ENCODE assay signal across 18 cellular contexts in the genomic region with DNA sequence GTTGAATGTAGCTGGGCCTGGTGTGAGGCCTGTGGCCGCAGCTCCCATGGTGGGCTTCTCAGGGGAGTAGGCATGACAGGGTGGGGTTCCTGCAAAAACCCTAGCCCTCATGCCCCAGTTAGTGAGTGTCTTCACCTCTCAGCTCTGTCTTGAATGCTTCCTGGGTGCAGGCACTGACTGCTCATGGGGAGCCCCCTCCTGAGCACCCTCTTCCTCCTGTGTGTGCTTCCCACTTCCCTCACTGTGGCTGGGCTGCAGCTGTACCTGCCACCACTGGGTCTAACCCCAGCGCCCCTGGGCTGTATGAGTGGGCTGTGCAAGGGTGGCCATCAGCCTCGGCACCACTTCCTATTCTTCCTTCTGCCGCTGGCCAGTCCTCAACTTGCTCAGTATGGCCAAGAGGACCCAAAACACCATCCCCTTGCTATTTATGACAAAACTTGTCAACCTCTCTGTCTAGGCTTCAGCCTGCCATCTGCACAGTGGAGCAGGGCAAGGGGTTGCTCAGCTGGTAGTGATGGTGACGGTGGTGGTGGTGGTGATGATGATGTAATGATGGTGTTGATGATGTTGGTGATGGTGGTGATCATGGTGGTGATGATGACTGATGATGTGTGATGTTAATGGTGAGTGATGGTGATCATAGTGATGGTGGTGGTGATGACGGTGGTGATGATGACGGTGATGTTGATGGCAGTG.
DNase-seq lines count a peak whose midpoint lies in the region; FAIRE-seq and TF ChIP-seq lines count a peak whose summit lies in the region.
"Had no signal": no experiment of that assay in that cellular context is flagged by ENCODE, and none has a peak within 500 bp of the region (broad histone marks: within the 10 kb centered on the region; RNA-seq: fewer than 3 reads in every experiment).

No MANE protein-coding gene starts in this region.

- H3K27ac ChIP-seq in BLaER1 treated with 17β-estradiol and CSF1 and Interleukin-3, amounts not matched to agents 10 nM and 100 nM, result no peak overlapping the region
- H3K27ac ChIP-seq in endothelial cell of umbilical vein (ENCODE audit: insufficient read depth, low read depth, low read length), result peak overlapping the region; percentile 42
- H3K27ac ChIP-seq: parathyroid adenoma, SJCRH30 had no signal

- H3K4me1 Mint-ChIP-seq in activated CD4-positive, alpha-beta memory T cell treated with anti-CD3 and anti-CD28 coated beads for 36 hours (ENCODE audit: low read depth), result peaks cover 67% of the 10 kb centered on the region

- intact Hi-C loops in activated CD4-positive, alpha-beta memory T cell treated with anti-CD3 and anti-CD28 coated beads for 36 hours (cut with micrococcal nuclease), result loop anchor here (5.0 to 10.0 kb wide), 3 partner anchors 66 to 1019 kb away; partner anchors contain the start of genes BRD3, RXRA, STKLD1 and SURF4
- intact Hi-C loops in endothelial cell of umbilical vein (cut with micrococcal nuclease), result loop anchor here (1.0 kb wide), 1 partner anchor 17 kb away; no protein-coding TSS in a partner anchor

- POLR2A ChIA-PET in activated CD4-positive, alpha-beta memory T cell treated with anti-CD3 and anti-CD28 coated beads for 36 hours (lab: Charles Lee), result no interaction called here
- POLR2A ChIA-PET in endothelial cell of umbilical vein (lab: Charles Lee), result interaction anchor here (0.8 to 1.1 kb wide), 2 partner anchors 11 to 53 kb away, joined by 4 read pairs; no protein-coding TSS in a partner anchor

- peaks cover 94 to 100% (median 99%) of the 10 kb centered on the region in 10 experiments for H3K4me1 ChIP-seq in BLaER1 treated with 17β-estradiol and CSF1 and Interleukin-3, amounts not matched to agents 10 nM and 100 nM
- H3K4me1 ChIP-seq in endothelial cell of umbilical vein (ENCODE audit: control insufficient read depth, extremely low read depth, insufficient read depth, low read length), result peaks cover 58% of the 10 kb centered on the region

- FAIRE-seq in endothelial cell of umbilical vein (lab: Jason Lieb, UNC) (no peak), D721Med (lab: Jason Lieb, UNC) (no peak)
- FAIRE-seq: frontal cortex had no signal

- no peaks in the 10 kb centered on the region for H3K9me1 ChIP-seq in endothelial cell of umbilical vein (replicated peaks; ENCODE audit: control insufficient read depth, extremely low read depth, insufficient read depth, low read length)

- H3K27ac Mint-ChIP-seq in activated CD4-positive, alpha-beta memory T cell treated with anti-CD3 and anti-CD28 coated beads for 36 hours, result peak overlapping the region; percentile 40
- H3K27ac Mint-ChIP-seq: GM23338 had no signal

- peaks cover 34% of the 10 kb centered on the region for H3K79me2 ChIP-seq in endothelial cell of umbilical vein (ENCODE audit: control insufficient read depth, insufficient read depth, low read length)

- H3K27me3 ChIP-seq in BLaER1 treated with 17β-estradiol and CSF1 and Interleukin-3, amounts not matched to agents 10 nM and 100 nM, result peaks cover 0 to 5% (median 0%) of the 10 kb centered on the region in 11 experiments; a peak in 1 of 22 replicates
- no peaks in the 10 kb centered on the region for H3K27me3 ChIP-seq in endothelial cell of umbilical vein (ENCODE audit: control insufficient read depth in 2 of 2, insufficient read depth in 2 of 2, low read length in 2 of 2)
- H3K27me3 ChIP-seq: SJCRH30 had no signal

- H3K4me3 Mint-ChIP-seq in activated CD4-positive, alpha-beta memory T cell treated with anti-CD3 and anti-CD28 coated beads for 36 hours, result peak overlapping the region; percentile 76
- H3K4me3 Mint-ChIP-seq: GM23338 had no signal

- peak; percentile 27 for DNase-seq in activated CD4-positive, alpha-beta memory T cell treated with anti-CD3 and anti-CD28 coated beads for 36 hours
- DNase-seq in endothelial cell of umbilical vein (ENCODE audit: low read depth, low spot score) (no peak), NCI-H510A (lab: John Stamatoyannopoulos, UW) (no peak), D721Med (ENCODE audit: insufficient read length, low spot score) (no peak), medulla oblongata (ENCODE audit: extremely low spot score) (no peak), UCSD-AML1 (lab: John Stamatoyannopoulos, UW; ENCODE audit: unreplicated experiment) (no peak)
- DNase-seq: activated CD4-positive, alpha-beta T cell treated with anti-CD3 and anti-CD28 coated beads for 4 hours; aorta; Calu3; left ventricle myocardium superior; NCI-H1930; SJCRH30; stimulated activated CD4-positive, alpha-beta T cell treated with anti-CD3 and anti-CD28 coated beads, Interleukin-1b, Interleukin-23, amount 100 ng/mL, for 48 hours had no signal

- peaks cover under 1 to 7% (median 4%) of the 10 kb centered on the region in 11 experiments; a peak in 19 of 22 replicates for H3K9me3 ChIP-seq in BLaER1 treated with 17β-estradiol and CSF1 and Interleukin-3, amounts not matched to agents 10 nM and 100 nM (replicated peaks in 1 of 11)
- no peaks in the 10 kb centered on the region for H3K9me3 ChIP-seq in endothelial cell of umbilical vein (replicated peaks; ENCODE audit: control insufficient read depth, insufficient read depth, low read length)
- H3K9me3 ChIP-seq: SJCRH30 had no signal

- H3K4me3 ChIP-seq in BLaER1 treated with 17β-estradiol and CSF1 and Interleukin-3, amounts not matched to agents 10 nM and 100 nM, result no peak overlapping the region
- peak overlapping the region; percentile 82 for H3K4me3 ChIP-seq in GM12875 (ENCODE audit: low read depth, low read length)
- no peak overlapping the region for H3K4me3 ChIP-seq in endothelial cell of umbilical vein (replicated peaks in 1 of 3; ENCODE audit: insufficient read depth in 1 of 3, low read depth in 1 of 3, low read length in 3 of 3)
- H3K4me3 ChIP-seq: GM23338, SJCRH30 had no signal

- H3K9ac ChIP-seq in BLaER1 treated with 17β-estradiol and CSF1 and Interleukin-3, amounts not matched to agents 10 nM and 100 nM, result no peak overlapping the region
- H3K9ac ChIP-seq in endothelial cell of umbilical vein (replicated peaks; ENCODE audit: extremely low read depth, insufficient read depth, low read length), result no peak overlapping the region
- H3K9ac ChIP-seq: parathyroid adenoma had no signal

- no peaks in the 10 kb centered on the region for H3K27me3 Mint-ChIP-seq in activated CD4-positive, alpha-beta memory T cell treated with anti-CD3 and anti-CD28 coated beads for 36 hours

- dilution Hi-C loops in endothelial cell of umbilical vein (cut with MboI; ENCODE audit: extremely low pct_ligation_motif_present, low sequenced_read_pairs), result no loop called here

- peaks cover 0 to 19% (median 2%) of the 10 kb centered on the region in 11 experiments; a peak in 13 of 22 replicates for H3K36me3 ChIP-seq in BLaER1 treated with 17β-estradiol and CSF1 and Interleukin-3, amounts not matched to agents 10 nM and 100 nM
- no peaks in the 10 kb centered on the region for H3K36me3 ChIP-seq in endothelial cell of umbilical vein (ENCODE audit: control insufficient read depth in 2 of 2, extremely low read depth in 1 of 2, insufficient read depth in 2 of 2, low read length in 2 of 2)
- H3K36me3 ChIP-seq: SJCRH30 had no signal

- H3K36me3 Mint-ChIP-seq in activated CD4-positive, alpha-beta memory T cell treated with anti-CD3 and anti-CD28 coated beads for 36 hours, result no peaks in the 10 kb centered on the region

- H2AFZ ChIP-seq in endothelial cell of umbilical vein (ENCODE audit: low read depth, low read length), result no peak overlapping the region
- H2AFZ ChIP-seq: GM23338, parathyroid adenoma had no signal

- CTCF ChIA-PET in activated CD4-positive, alpha-beta memory T cell treated with anti-CD3 and anti-CD28 coated beads for 36 hours (lab: Charles Lee), result interaction anchor here (1.2 kb wide), 1 partner anchor 49 kb away, joined by 3 read pairs; no protein-coding TSS in a partner anchor
- CTCF ChIA-PET in endothelial cell of umbilical vein (lab: Charles Lee), result interaction anchor here (1.0 to 1.3 kb wide), 2 partner anchors 15 to 50 kb away, joined by 3 to 5 read pairs; no protein-coding TSS in a partner anchor

- no TSS peak for BruUV-seq in endothelial cell of umbilical vein (replicated peaks; lab: Mats Ljungman, UMichigan)

- peaks cover 89 to 100% (median 99%) of the 10 kb centered on the region in 11 experiments for H4K20me1 ChIP-seq in BLaER1 treated with 17β-estradiol and CSF1 and Interleukin-3, amounts not matched to agents 10 nM and 100 nM
- H4K20me1 ChIP-seq in endothelial cell of umbilical vein (replicated peaks; ENCODE audit: control insufficient read depth, extremely low read depth, insufficient read depth, low read length), result no peaks in the 10 kb centered on the region

- TF ChIP-seq CTCF in GM12875 (IDR thresholded peaks at IDR 0.05; ENCODE audit: borderline replicate concordance, insufficient read depth, low read depth, low read length) (no peak), endothelial cell of umbilical vein (IDR thresholded peaks at IDR 0.05; ENCODE audit: extremely low read depth in 1 of 2, insufficient read depth in 1 of 2, low read depth in 1 of 2, low read length in 2 of 2) (no peak), D721Med (IDR thresholded peaks at IDR 0.05; ENCODE audit: insufficient read depth, missing control alignments) (no peak)

- TF ChIP-seq POLR2A in endothelial cell of umbilical vein (IDR thresholded peaks at IDR 0.05; ENCODE audit: low read depth, low read length), result no peak

- peaks cover 3% of the 10 kb centered on the region for H3K9me3 Mint-ChIP-seq in activated CD4-positive, alpha-beta memory T cell treated with anti-CD3 and anti-CD28 coated beads for 36 hours

- H3K4me2 ChIP-seq in BLaER1 treated with 17β-estradiol and CSF1 and Interleukin-3, amounts not matched to agents 10 nM and 100 nM, result peak overlapping the region; percentile 91 to 100 (median 97)
- peak overlapping the region; percentile 13 for H3K4me2 ChIP-seq in endothelial cell of umbilical vein (ENCODE audit: insufficient read depth, low read length)
- H3K4me2 ChIP-seq: GM23338 had no signal

TF ChIP-seq in endothelial cell of umbilical vein, 7 proteins besides CTCF, POLR2A, EP300 and RAD21:
- TF ChIP-seq MAX (IDR thresholded peaks at IDR 0.05; ENCODE audit: insufficient read depth, insufficient read length), result no peak
- TF ChIP-seq JUN (IDR thresholded peaks at IDR 0.05; ENCODE audit: borderline replicate concordance, insufficient read depth, insufficient read length, low read depth), result no peak
- TF ChIP-seq POLR2AphosphoS5 (IDR thresholded peaks at IDR 0.05; ENCODE audit: insufficient read depth, low read depth, low read length), result no peak
- TF ChIP-seq MYC (IDR thresholded peaks at IDR 0.05; ENCODE audit: low read depth, low read length), result no peak
- TF ChIP-seq EZH2 (IDR thresholded peaks at IDR 0.05; ENCODE audit: borderline replicate concordance, low read depth, low read length, severe bottlenecking), result no peak
- no peak for TF ChIP-seq FOS (IDR thresholded peaks at IDR 0.05; ENCODE audit: borderline replicate concordance, insufficient read depth, low read length)
- TF ChIP-seq GATA2 (IDR thresholded peaks at IDR 0.05; ENCODE audit: insufficient read depth, insufficient read length, low read depth, low read length), result no peak
TF ChIP-seq in endothelial cell of umbilical vein: peak in this region for 0.
